In genomic region chr15:43776101-43776717, GRCh38 we compare ENCODE assay signal across 8 cellular contexts. TPM values are rescaled to one million over a fixed set of nuclear protein-coding genes. Genes with fewer than 3 reads are reported as not detected.
DNase-seq lines count a peak whose midpoint lies in the region; ATAC-seq and TF ChIP-seq lines count a peak whose summit lies in the region.

No MANE protein-coding gene starts in this region.

- H3K9me3 Mint-ChIP-seq in activated naive CD4-positive, alpha-beta T cell treated with anti-CD3 and anti-CD28 coated beads for 36 hours, result no peaks in the 10 kb centered on the region

- WGBS in right cardiac atrium, result 31% methylated on average over 35 of the region's 35 CpGs

- H3K27ac Mint-ChIP-seq in activated naive CD4-positive, alpha-beta T cell treated with anti-CD3 and anti-CD28 coated beads for 36 hours, result peak overlapping the region; percentile 36

- peaks cover 36% of the 10 kb centered on the region for H3K36me3 ChIP-seq in MG63

- DNase-seq in GM12864 (ENCODE audit: low read depth) (peak; percentile 77), HL-60 (ENCODE audit: low read depth in 1 of 2, low spot score in 1 of 2) (no peak), right cardiac atrium (peak; percentile 37 to 68 (median 67)), MG63 (no peak), AG20443 (ENCODE audit: low spot score) (no peak)
- DNase-seq in activated naive CD4-positive, alpha-beta T cell treated with anti-CD3 and anti-CD28 coated beads for 36 hours, result peak; percentile 22

- CTCF ChIA-PET in activated naive CD4-positive, alpha-beta T cell treated with anti-CD3 and anti-CD28 coated beads for 36 hours (lab: Charles Lee), result interaction anchor here (1.1 to 2.8 kb wide), 7 partner anchors 10 to 52 kb away, joined by 4 to 17 read pairs (median 8); partner anchors contain the start of genes HYPK, SERF2 and SERINC4

- peak overlapping the region; percentile 89 for H3K4me3 Mint-ChIP-seq in activated naive CD4-positive, alpha-beta T cell treated with anti-CD3 and anti-CD28 coated beads for 36 hours

- H3K4me1 Mint-ChIP-seq in activated naive CD4-positive, alpha-beta T cell treated with anti-CD3 and anti-CD28 coated beads for 36 hours (ENCODE audit: low read depth), result peaks cover 23% of the 10 kb centered on the region

- H3K36me3 Mint-ChIP-seq in activated naive CD4-positive, alpha-beta T cell treated with anti-CD3 and anti-CD28 coated beads for 36 hours (ENCODE audit: low read depth), result peaks cover 9% of the 10 kb centered on the region

- H3K4me3 ChIP-seq in GM12864 (ENCODE audit: low read depth, low read length), result peak overlapping the region; percentile 48
- peak overlapping the region; percentile 65 for H3K4me3 ChIP-seq in HL-60 (replicated peaks; ENCODE audit: insufficient read depth, low read length)
- H3K4me3 ChIP-seq in right cardiac atrium (ENCODE audit: low read length), result peak overlapping the region; percentile 75
- peak overlapping the region; percentile 52 to 64 (median 56) for H3K4me3 ChIP-seq in skin epidermis
- H3K4me3 ChIP-seq in MG63, result no peak overlapping the region; the same call in 1 of the 2 replicates

- no peaks in the 10 kb centered on the region for H3K4me1 ChIP-seq in right cardiac atrium (ENCODE audit: control insufficient read depth, insufficient read depth, low read length)

- intact Hi-C loops in activated naive CD4-positive, alpha-beta T cell treated with anti-CD3 and anti-CD28 coated beads for 36 hours (cut with micrococcal nuclease), result loop anchor here (2.0 kb wide), 1 partner anchor 335 kb away; no protein-coding TSS in a partner anchor
- intact Hi-C loops in right cardiac atrium (cut with DNase I), result no loop called here

- no peaks in the 10 kb centered on the region for H3K27me3 Mint-ChIP-seq in activated naive CD4-positive, alpha-beta T cell treated with anti-CD3 and anti-CD28 coated beads for 36 hours (ENCODE audit: low read depth)

- H3K27ac ChIP-seq in HL-60 (replicated peaks) (peak overlapping the region; percentile 91), right cardiac atrium (ENCODE audit: low read length) (peak overlapping the region; percentile 26), skin epidermis (peak overlapping the region in 19 of 21 experiments; percentile 37 to 93 (median 80))

- no peak for TF ChIP-seq CTCF in GM12864 (IDR thresholded peaks at IDR 0.05; ENCODE audit: low read depth, low read length, missing control alignments)
- no peak for TF ChIP-seq CTCF in HL-60 (IDR thresholded peaks at IDR 0.05; ENCODE audit: insufficient read depth, low read length)

- H3K9me3 ChIP-seq in right cardiac atrium (ENCODE audit: control insufficient read depth, low read length) (no peaks in the 10 kb centered on the region), MG63 (no peaks in the 10 kb centered on the region)

- ATAC-seq in GM21381 (IDR thresholded peaks at IDR 0.05; ENCODE audit: unreplicated experiment), result peak; percentile 58
- ATAC-seq in right cardiac atrium, result peak; percentile 4 to 6

- H3K27me3 ChIP-seq in HL-60 (ENCODE audit: insufficient read depth, poor library complexity, severe bottlenecking) (no peaks in the 10 kb centered on the region), right cardiac atrium (ENCODE audit: control insufficient read depth, insufficient read depth) (no peaks in the 10 kb centered on the region), MG63 (no peaks in the 10 kb centered on the region)

RNA-seq across cellular contexts. Expression of gene ELL3, which starts 0.6 kb away (rescaled TPM):
- 1 to 10 TPM; 1.0 to 1.2 TPM for total RNA-seq in activated naive CD4-positive, alpha-beta T cell treated with anti-CD3 and anti-CD28 coated beads for 36 hours
- total RNA-seq in right cardiac atrium, result 1 to 10 TPM; 1.6 to 2.8 (median 1.9) TPM
- 1.1 TPM for polyA plus RNA-seq in right cardiac atrium
- total RNA-seq in MG63 (2014; rRNA removed; shearing (Covaris generic); ENCODE audit: low replicate concordance), result 5.6 TPM in 1 of 2 replicates, not detected in the other

RNA-seq across cellular contexts. Expression of gene SERF2, which starts 15.9 kb away (rescaled TPM):
- 100 to 1,000 TPM; 781 to 808 TPM for total RNA-seq in activated naive CD4-positive, alpha-beta T cell treated with anti-CD3 and anti-CD28 coated beads for 36 hours
- 1,000 to 10,000 TPM in 1 of 4 donors, 100 to 1,000 TPM in 3; 889 to 1,080 (median 940) TPM for total RNA-seq in right cardiac atrium
- 2,656 TPM for polyA plus RNA-seq in right cardiac atrium
- total RNA-seq in MG63 (2014; rRNA removed; shearing (Covaris generic); ENCODE audit: low replicate concordance), result 272 and 1,334 TPM in 2 replicates

RNA-seq across cellular contexts. Expression of gene SERINC4, which starts 23.8 kb away (rescaled TPM):
- under 1 TPM; 0.14 to 0.15 TPM for total RNA-seq in activated naive CD4-positive, alpha-beta T cell treated with anti-CD3 and anti-CD28 coated beads for 36 hours
- under 1 TPM in 3 of 4 donors, not detected in 1; 0.12 to 0.29 (median 0.25) TPM for total RNA-seq in right cardiac atrium
- 0.41 TPM for polyA plus RNA-seq in right cardiac atrium
- not detected in 2 replicates for total RNA-seq in MG63 (2014; rRNA removed; shearing (Covaris generic); ENCODE audit: low replicate concordance)

RNA-seq across cellular contexts. Expression of gene HYPK, which starts 24.2 kb away (rescaled TPM):
- total RNA-seq in activated naive CD4-positive, alpha-beta T cell treated with anti-CD3 and anti-CD28 coated beads for 36 hours, result 10 to 100 TPM; 19.6 to 21.1 TPM
- 10 to 100 TPM in 3 of 4 donors, 1 to 10 TPM in 1; 9.6 to 16.0 (median 14.5) TPM for total RNA-seq in right cardiac atrium
- 37.9 TPM for polyA plus RNA-seq in right cardiac atrium
- 7.9 and 9.6 TPM in 2 replicates for total RNA-seq in MG63 (2014; rRNA removed; shearing (Covaris generic); ENCODE audit: low replicate concordance)

RNA-seq across cellular contexts. Expression of gene PDIA3, which starts 30.0 kb away (rescaled TPM):
- 100 to 1,000 TPM; 196 to 199 TPM for total RNA-seq in activated naive CD4-positive, alpha-beta T cell treated with anti-CD3 and anti-CD28 coated beads for 36 hours
- total RNA-seq in right cardiac atrium, result 100 to 1,000 TPM; 151 to 251 (median 216) TPM
- 156 TPM for polyA plus RNA-seq in right cardiac atrium
- 441 and 532 TPM in 2 replicates for total RNA-seq in MG63 (2014; rRNA removed; shearing (Covaris generic); ENCODE audit: low replicate concordance)

Comparison
In these comparisons a context has a peak if more than half of its experiments do, and no peak if none do; other contexts are left out.
1. DNase-seq: peak in GM12864 (single experiment), activated naive CD4-positive, alpha-beta T cell treated with anti-CD3 and anti-CD28 coated beads for 36 hours (single experiment) and right cardiac atrium (3 of 3); none in HL-60 (0 of 2), MG63 (single experiment) and AG20443 (single experiment).
2. H3K27ac ChIP-seq: peak in every context shown above with its lines; median percentile 91 in HL-60; 80 in skin epidermis; 26 in right cardiac atrium.